In the genomic region with DNA sequence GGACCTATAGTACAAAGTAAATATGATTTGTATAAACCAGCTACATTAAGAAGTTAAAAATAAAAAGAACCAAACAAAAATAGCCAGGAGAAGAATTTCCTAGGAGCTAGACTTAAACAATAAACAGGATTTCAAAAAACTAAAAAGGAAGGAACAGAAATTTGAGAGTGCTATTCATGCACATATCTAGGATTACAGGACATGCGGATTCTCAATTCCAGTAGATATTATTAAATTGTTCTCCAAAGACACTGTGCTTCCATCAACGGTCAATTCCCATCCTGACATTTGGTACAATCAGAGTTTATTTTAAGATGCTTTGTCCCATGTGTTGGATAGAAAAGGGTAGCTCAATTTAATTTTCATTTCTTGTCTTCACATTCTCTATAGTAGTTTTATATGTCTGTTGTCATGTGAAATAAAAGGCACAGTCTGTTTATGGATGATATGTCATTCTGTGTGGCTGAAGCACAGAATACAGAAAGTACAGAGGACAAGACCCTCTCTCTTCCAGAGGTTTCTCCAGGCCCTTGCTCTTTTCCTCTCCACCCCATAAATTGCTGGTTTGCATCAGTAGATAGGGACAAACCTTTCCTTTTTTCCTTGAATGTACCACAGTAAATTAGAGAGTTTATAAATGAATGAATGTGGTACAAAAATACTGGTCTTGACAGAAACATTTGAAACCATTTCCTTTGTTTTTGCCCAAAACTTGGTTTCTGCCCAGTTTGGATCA, we compare ENCODE assay signal across 14 cellular contexts. TPM values are rescaled to one million over a fixed set of nuclear protein-coding genes. Genes with fewer than 3 reads are reported as not detected.
DNase-seq lines count a peak whose midpoint lies in the region; ATAC-seq and TF ChIP-seq lines count a peak whose summit lies in the region.
"Had no signal": no experiment of that assay in that cellular context is flagged by ENCODE, and none has a peak within 500 bp of the region (broad histone marks: within the 10 kb centered on the region; RNA-seq: fewer than 3 reads in every experiment).

No MANE protein-coding gene starts in this region.

- POLR2A ChIA-PET in Panc1 (lab: Charles Lee) = interaction anchor here (0.6 kb wide), 1 partner anchor 24 kb away, joined by 3 read pairs; no protein-coding TSS in a partner anchor
- POLR2A ChIA-PET in activated CD4-positive, alpha-beta memory T cell treated with anti-CD3 and anti-CD28 coated beads for 36 hours (lab: Charles Lee) = no interaction called here

- in situ Hi-C loops in Panc1 (cut with HindIII; ENCODE audit: low pct_unique_long_range_greater_than_20kb, low sequenced_read_pairs) = no loop called here

- no peak overlapping the region for H3K4me3 Mint-ChIP-seq in natural killer cell
- H3K4me3 Mint-ChIP-seq in activated CD4-positive, alpha-beta memory T cell treated with anti-CD3 and anti-CD28 coated beads for 36 hours = no peak overlapping the region

- TF ChIP-seq CTCF in Panc1 (IDR thresholded peaks at IDR 0.05) (no peak), coronary artery (IDR thresholded peaks at IDR 0.05) (no peak), tibial nerve (IDR thresholded peaks at IDR 0.05) (no peak), natural killer cell (IDR thresholded peaks at IDR 0.05) (no peak)

- H3K27me3 ChIP-seq in Panc1 (ENCODE audit: control insufficient read depth, insufficient read depth, low read length) (no peaks in the 10 kb centered on the region), muscle layer of duodenum (ENCODE audit: low read depth, low read length) (no peaks in the 10 kb centered on the region), tibial nerve (no peaks in the 10 kb centered on the region)

- H3K36me3 Mint-ChIP-seq in natural killer cell = no peaks in the 10 kb centered on the region
- no peaks in the 10 kb centered on the region for H3K36me3 Mint-ChIP-seq in activated CD4-positive, alpha-beta memory T cell treated with anti-CD3 and anti-CD28 coated beads for 36 hours

- peak overlapping the region; percentile 77 to 93 for H3K4me3 ChIP-seq in Panc1 (ENCODE audit: low read depth in 2 of 2, low read length in 2 of 2)
- peak overlapping the region; percentile 85 for H3K4me3 ChIP-seq in coronary artery
- peak overlapping the region; percentile 54 to 73 for H3K4me3 ChIP-seq in muscle layer of duodenum (ENCODE audit: low read depth in 1 of 2, low read length in 2 of 2)
- H3K4me3 ChIP-seq in tibial nerve = no peak overlapping the region

- H3K4me1 ChIP-seq in Panc1 (ENCODE audit: control insufficient read depth, insufficient read depth, low read length) = peaks cover 62% of the 10 kb centered on the region
- peaks cover 12 to 20% of the 10 kb centered on the region in 2 donors for H3K4me1 ChIP-seq in muscle layer of duodenum (ENCODE audit: control insufficient read depth in 1 of 2, insufficient read depth in 2 of 2, low read length in 2 of 2)
- peaks cover 0 to 64% (median 6%) of the 10 kb centered on the region in 4 donors for H3K4me1 ChIP-seq in tibial nerve

- H3K36me3 ChIP-seq in Panc1 (ENCODE audit: control insufficient read depth, insufficient read depth, low read length) = no peaks in the 10 kb centered on the region; the same call in 1 of the 2 replicates
- H3K36me3 ChIP-seq in muscle layer of duodenum (ENCODE audit: control insufficient read depth in 1 of 2, insufficient read depth in 2 of 2, low read length in 2 of 2) = peaks cover 0 to 5% of the 10 kb centered on the region in 2 donors
- no peaks in the 10 kb centered on the region for H3K36me3 ChIP-seq in tibial nerve

- peaks cover 5 to 8% of the 10 kb centered on the region in 2 donors for H3K4me1 Mint-ChIP-seq in natural killer cell
- peaks cover 12% of the 10 kb centered on the region for H3K4me1 Mint-ChIP-seq in activated CD4-positive, alpha-beta memory T cell treated with anti-CD3 and anti-CD28 coated beads for 36 hours (ENCODE audit: low read depth)

- TF ChIP-seq POLR2A in tibial nerve (IDR thresholded peaks at IDR 0.05) = no peak

- 65 to 68% methylated on average over 2 of the region's 2 CpGs for WGBS in tibial nerve, 2 donors

- H3K27ac Mint-ChIP-seq in natural killer cell = no peak overlapping the region
- no peak overlapping the region for H3K27ac Mint-ChIP-seq in activated CD4-positive, alpha-beta memory T cell treated with anti-CD3 and anti-CD28 coated beads for 36 hours

- peaks cover 0 to 2% of the 10 kb centered on the region in 2 donors for H3K9me3 Mint-ChIP-seq in natural killer cell
- H3K9me3 Mint-ChIP-seq in activated CD4-positive, alpha-beta memory T cell treated with anti-CD3 and anti-CD28 coated beads for 36 hours = no peaks in the 10 kb centered on the region

- no peak for DNase-seq in Panc1 (ENCODE audit: low read depth, low spot score)
- DNase-seq in coronary artery (ENCODE audit: low spot score) = no peak
- no peak for DNase-seq in tibial nerve (ENCODE audit: low spot score in 2 of 2)
- no peak for DNase-seq in COLO668 (lab: John Stamatoyannopoulos, UW; ENCODE audit: unreplicated experiment)
- DNase-seq in natural killer cell = no peak
- DNase-seq in activated CD4-positive, alpha-beta memory T cell treated with anti-CD3 and anti-CD28 coated beads for 36 hours = no peak
- DNase-seq: activated T-cell treated with anti-CD3 and anti-CD28 coated beads for 4 hours; central memory CD4-positive, alpha-beta T cell; NCI-H446; RPMI8226; stimulated activated CD4-positive, alpha-beta T cell treated with anti-CD3 and anti-CD28 coated beads, Interleukin-2, amount 100 ng/mL, for 48 hours; stimulated activated naive CD8-positive, alpha-beta T cell treated with anti-CD3 and anti-CD28 coated beads, Interleukin-15, Interleukin-2, amounts not matched to agents 100 U/mL and 50 U/mL, for 24 hours had no signal

- peaks cover 15 to 35% of the 10 kb centered on the region in 2 donors for H3K27me3 Mint-ChIP-seq in natural killer cell (ENCODE audit: low read depth in 2 of 2)
- peaks cover 27% of the 10 kb centered on the region for H3K27me3 Mint-ChIP-seq in activated CD4-positive, alpha-beta memory T cell treated with anti-CD3 and anti-CD28 coated beads for 36 hours

- no peak for TF ChIP-seq EP300 in tibial nerve (IDR thresholded peaks at IDR 0.05)

- intact Hi-C loops in Panc1 (cut with micrococcal nuclease; ENCODE audit: unreplicated experiment) (no loop called here), natural killer cell (cut with micrococcal nuclease) (no loop called here)
- intact Hi-C loops in activated CD4-positive, alpha-beta memory T cell treated with anti-CD3 and anti-CD28 coated beads for 36 hours (cut with micrococcal nuclease) = no loop called here

- no peaks in the 10 kb centered on the region for H3K9me3 ChIP-seq in Panc1 (ENCODE audit: control insufficient read depth, insufficient read depth, low read depth, low read length)
- H3K9me3 ChIP-seq in muscle layer of duodenum (ENCODE audit: control insufficient read depth in 1 of 2, low read length in 2 of 2) = no peaks in the 10 kb centered on the region
- H3K9me3 ChIP-seq in tibial nerve = no peaks in the 10 kb centered on the region

- no TSS peak for BruUV-seq in Panc1 (replicated peaks; lab: Mats Ljungman, UMichigan)

- peak overlapping the region; percentile 84 for H3K27ac ChIP-seq in Panc1 (ENCODE audit: low read length)
- H3K27ac ChIP-seq in coronary artery = peak overlapping the region; percentile 96
- peak overlapping the region; percentile 93 for H3K27ac ChIP-seq in muscle layer of duodenum (ENCODE audit: low read length)
- peak overlapping the region in 3 of 4 donors; percentile 54 to 96 (median 96) for H3K27ac ChIP-seq in tibial nerve

- CTCF ChIA-PET in Panc1 (lab: Charles Lee) = interaction anchor here (1.1 to 2.0 kb wide), 2 partner anchors 32 to 92 kb away, joined by 6 to 7 read pairs; no protein-coding TSS in a partner anchor
- CTCF ChIA-PET in activated CD4-positive, alpha-beta memory T cell treated with anti-CD3 and anti-CD28 coated beads for 36 hours (lab: Charles Lee) = no interaction called here

- ATAC-seq in Panc1 = no peak
- no peak for ATAC-seq in GM21526 (IDR thresholded peaks at IDR 0.05; ENCODE audit: low FRiP score, unreplicated experiment)
- ATAC-seq in natural killer cell = no peak
- ATAC-seq: stimulated activated naive CD8-positive, alpha-beta T cell treated with anti-CD3 and anti-CD28 coated beads, Interleukin-15, Interleukin-2, amounts not matched to agents 100 U/mL and 50 U/mL, for 24 hours had no signal

RNA-seq across cellular contexts. Expression of a gene that starts 3.5 kb away (rescaled TPM):
- total RNA-seq in Panc1 (2021; ENCODE audit: unreplicated experiment) (158 TPM), tibial nerve (10 to 100 TPM; 17.2 to 27.6 (median 19.5) TPM), natural killer cell (under 1 TPM in 2 of 3 donors, not detected in 1; 0.28 to 0.38 TPM)
- polyA plus RNA-seq in Panc1 (2012; ENCODE audit: insufficient read length) = 81.1 TPM
- total RNA-seq in activated CD4-positive, alpha-beta memory T cell treated with anti-CD3 and anti-CD28 coated beads for 36 hours = under 1 TPM; 0.38 to 0.65 TPM

Comparison
In these comparisons a context has a peak if more than half of its experiments do, and no peak if none do; other contexts are left out.
1. H3K4me3 ChIP-seq: peak in Panc1 (2 of 2), coronary artery (single experiment) and muscle layer of duodenum (2 of 2); none in tibial nerve (0 of 4).
2. RNA of a gene that starts 3.5 kb away (total RNA-seq): 158 TPM in Panc1 (single experiment) and 17.2 to 27.6 TPM in tibial nerve; 0.38 to 0.65 TPM in activated CD4-positive, alpha-beta memory T cell treated with anti-CD3 and anti-CD28 coated beads for 36 hours and 0.28 to 0.38 TPM in natural killer cell; every median in the first group is over 10 times any median in the second.
3. Peak in every context shown above with its lines, with median percentiles within 50 percentile points of each other: H3K27ac ChIP-seq.